Comparison of ENCODE assay signal across 1 cellular context in genomic region chr6:158649289-158650143, GRCh38.
TF ChIP-seq lines count a peak whose summit lies in the region.

TSS of gene SYTL3 (plus strand) at chr6:158650054. CDS start at chr6:158663269, 13,215 bp downstream.

TF ChIP-seq in K562, 482 proteins besides CTCF, POLR2A, EP300 and RAD21 (continued from another document):
- TF ChIP-seq STAT6 (CRISPR knock-in tag; IDR thresholded peaks at IDR 0.05): no peak
- TF ChIP-seq TBP (optimal IDR thresholded peaks at IDR 0.05; ENCODE audit: low read depth, low read length): no peak
- no peak for TF ChIP-seq ELF4 (CRISPR knock-in tag; IDR thresholded peaks at IDR 0.05)
- no peak for TF ChIP-seq ZNF280A (IDR thresholded peaks at IDR 0.05; ENCODE audit: low read depth, partially characterized antibody)
- no peak for TF ChIP-seq ZNF639 (CRISPR knock-in tag; conservative IDR thresholded peaks at IDR 0.05 in 1 of 2, IDR thresholded peaks at IDR 0.05 in 1 of 2)
- no peak for TF ChIP-seq CHD2 (IDR thresholded peaks at IDR 0.05; ENCODE audit: low read depth, low read length)
- TF ChIP-seq, protein P1, sequence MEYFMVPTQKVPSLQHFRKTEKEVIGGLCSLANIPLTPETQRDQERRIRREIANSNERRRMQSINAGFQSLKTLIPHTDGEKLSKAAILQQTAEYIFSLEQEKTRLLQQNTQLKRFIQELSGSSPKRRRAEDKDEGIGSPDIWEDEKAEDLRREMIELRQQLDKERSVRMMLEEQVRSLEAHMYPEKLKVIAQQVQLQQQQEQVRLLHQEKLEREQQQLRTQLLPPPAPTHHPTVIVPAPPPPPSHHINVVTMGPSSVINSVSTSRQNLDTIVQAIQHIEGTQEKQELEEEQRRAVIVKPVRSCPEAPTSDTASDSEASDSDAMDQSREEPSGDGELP (CRISPR knock-in tag; IDR thresholded peaks at IDR 0.05; ENCODE audit: borderline replicate concordance): no peak
- TF ChIP-seq KDM5B (IDR thresholded peaks at IDR 0.05; ENCODE audit: insufficient replicate concordance, low read depth, low read length): no peak
- peak; percentile 38; the same call in 1 of the 2 replicates for TF ChIP-seq GABPA (tag; conservative IDR thresholded peaks at IDR 0.05; ENCODE audit: low read depth)
- TF ChIP-seq NCOA2 (IDR thresholded peaks at IDR 0.05; ENCODE audit: partially characterized antibody in 2 of 2): no peak
- TF ChIP-seq NCOA6 (IDR thresholded peaks at IDR 0.05): no peak
- TF ChIP-seq AFF4 (CRISPR knock-in tag; IDR thresholded peaks at IDR 0.05): no peak
- peak; percentile 19; the same call in 1 of the 2 replicates for TF ChIP-seq CREM (IDR thresholded peaks at IDR 0.05; ENCODE audit: low read depth)
- TF ChIP-seq HIVEP1 (CRISPR knock-in tag; IDR thresholded peaks at IDR 0.05): no peak
- no peak for TF ChIP-seq ATF1 (CRISPR knock-in tag; IDR thresholded peaks at IDR 0.05)
- TF ChIP-seq ATF1 (tag; IDR thresholded peaks at IDR 0.05): peak; percentile 20; the same call in 1 of the 2 replicates
- no peak for TF ChIP-seq GTF2A2 (tag; IDR thresholded peaks at IDR 0.05)
- TF ChIP-seq, protein P2, sequence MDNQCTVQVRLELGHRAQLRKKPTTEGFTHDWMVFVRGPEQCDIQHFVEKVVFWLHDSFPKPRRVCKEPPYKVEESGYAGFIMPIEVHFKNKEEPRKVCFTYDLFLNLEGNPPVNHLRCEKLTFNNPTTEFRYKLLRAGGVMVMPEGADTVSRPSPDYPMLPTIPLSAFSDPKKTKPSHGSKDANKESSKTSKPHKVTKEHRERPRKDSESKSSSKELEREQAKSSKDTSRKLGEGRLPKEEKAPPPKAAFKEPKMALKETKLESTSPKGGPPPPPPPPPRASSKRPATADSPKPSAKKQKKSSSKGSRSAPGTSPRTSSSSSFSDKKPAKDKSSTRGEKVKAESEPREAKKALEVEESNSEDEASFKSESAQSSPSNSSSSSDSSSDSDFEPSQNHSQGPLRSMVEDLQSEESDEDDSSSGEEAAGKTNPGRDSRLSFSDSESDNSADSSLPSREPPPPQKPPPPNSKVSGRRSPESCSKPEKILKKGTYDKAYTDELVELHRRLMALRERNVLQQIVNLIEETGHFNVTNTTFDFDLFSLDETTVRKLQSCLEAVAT (IDR thresholded peaks at IDR 0.05): no peak
- TF ChIP-seq ZFP36 (IDR thresholded peaks at IDR 0.05; ENCODE audit: low read depth, low read length, partially characterized antibody): peak; percentile 21
- TF ChIP-seq ZNF318 (IDR thresholded peaks at IDR 0.05; ENCODE audit: borderline replicate concordance in 1 of 2, low read depth in 1 of 2): no peak
- no peak for TF ChIP-seq RFX7 (CRISPR knock-in tag; IDR thresholded peaks at IDR 0.05)
- no peak for TF ChIP-seq PML (IDR thresholded peaks at IDR 0.05; ENCODE audit: low read length)
- peak; percentile 32; the same call in 1 of the 2 replicates for TF ChIP-seq USF1 (CRISPR knock-in tag; IDR thresholded peaks at IDR 0.05)
- no peak for TF ChIP-seq ZBTB34 (CRISPR knock-in tag; IDR thresholded peaks at IDR 0.05)
- no peak for TF ChIP-seq FOSL1 (tag; conservative IDR thresholded peaks at IDR 0.05)
